ENCODE assay signal across 8 cellular contexts in genomic region chr2:121754851-121755236, GRCh38. TPM values are rescaled to one million over a fixed set of nuclear protein-coding genes. Genes with fewer than 3 reads are reported as not detected.
DNase-seq lines count a peak whose midpoint lies in the region; ATAC-seq and TF ChIP-seq lines count a peak whose summit lies in the region.

No MANE protein-coding gene starts in this region.

- H3K4me3 Mint-ChIP-seq in Caco-2 (ENCODE audit: unreplicated experiment) (peak overlapping the region; percentile 77), MCF 10A (ENCODE audit: unreplicated experiment) (peak overlapping the region; percentile 79)

- H3K36me3 ChIP-seq in Caco-2 (ENCODE audit: control insufficient read depth, insufficient read depth, low read length) (no peaks in the 10 kb centered on the region), muscle layer of duodenum (ENCODE audit: control insufficient read depth in 1 of 2, insufficient read depth in 2 of 2, low read length in 2 of 2) (peaks cover 4 to 10% of the 10 kb centered on the region in 2 donors)

- peak; percentile 0 for ATAC-seq in HG03432 (IDR thresholded peaks at IDR 0.05; ENCODE audit: unreplicated experiment)
- no peak for ATAC-seq in GM18861 (IDR thresholded peaks at IDR 0.05; ENCODE audit: unreplicated experiment)

- DNase-seq in Caco-2 (no peak), MCF 10A (ENCODE audit: unreplicated experiment) (no peak), hippocampal formation (lab: John Stamatoyannopoulos, UW) (no peak), RKO (ENCODE audit: low spot score) (no peak), amniotic stem cell (lab: John Stamatoyannopoulos, UW) (no peak)

- H3K27me3 Mint-ChIP-seq in Caco-2 (ENCODE audit: insufficient read depth, unreplicated experiment): no peaks in the 10 kb centered on the region
- no peaks in the 10 kb centered on the region for H3K27me3 Mint-ChIP-seq in MCF 10A (ENCODE audit: insufficient read depth, unreplicated experiment)

- H3K9me3 ChIP-seq in Caco-2 (no peaks in the 10 kb centered on the region), muscle layer of duodenum (ENCODE audit: control insufficient read depth in 1 of 2, low read length in 2 of 2) (no peaks in the 10 kb centered on the region)

- intact Hi-C loops in Caco-2 (cut with micrococcal nuclease; ENCODE audit: unreplicated experiment) (loop anchor here (1.0 kb wide), 3 partner anchors 19 to 225 kb away; partner anchors contain the start of genes NIFK and RNU4ATAC), MCF 10A (cut with micrococcal nuclease) (loop anchor here (1.0 kb wide), 1 partner anchor 33 kb away; no protein-coding TSS in a partner anchor)

- POLR2A ChIA-PET in Caco-2 (lab: Charles Lee) (interaction anchor here (2.9 kb wide), 1 partner anchor 24 kb away, joined by 17 read pairs; no protein-coding TSS in a partner anchor), MCF 10A (lab: Yijun Ruan, JAX) (interaction anchor here (0.7 to 3.7 kb wide), 7 partner anchors 18 to 228 kb away, joined by 3 to 42 read pairs (median 8); partner anchors contain the start of genes CLASP1, NIFK and RNU4ATAC)

- H3K36me3 Mint-ChIP-seq in Caco-2 (ENCODE audit: insufficient read depth, unreplicated experiment) (peaks cover 39% of the 10 kb centered on the region), MCF 10A (ENCODE audit: insufficient read depth, unreplicated experiment) (peaks cover 27% of the 10 kb centered on the region)

- CTCF ChIA-PET in Caco-2 (lab: Charles Lee) (interaction anchor here (0.5 kb wide), 1 partner anchor 626 kb away, joined by 3 read pairs; no protein-coding TSS in a partner anchor), MCF 10A (lab: Yijun Ruan, JAX) (no interaction called here)

- peaks cover 5% of the 10 kb centered on the region for H3K4me1 Mint-ChIP-seq in Caco-2 (ENCODE audit: low read depth, unreplicated experiment)
- peaks cover 6% of the 10 kb centered on the region for H3K4me1 Mint-ChIP-seq in MCF 10A (ENCODE audit: insufficient read depth, unreplicated experiment)

- BruUV-seq in Caco-2 (replicated peaks; lab: Mats Ljungman, UMichigan): TSS peak; percentile 64
- TSS peak; percentile 93 for BruUV-seq in MCF 10A (replicated peaks; lab: Mats Ljungman, UMichigan)

- H3K4me3 ChIP-seq in Caco-2 (ENCODE audit: low read depth, low read length) (peak overlapping the region; percentile 90), muscle layer of duodenum (ENCODE audit: low read depth in 1 of 2, low read length in 2 of 2) (peak overlapping the region; percentile 86 to 99)

- no peaks in the 10 kb centered on the region for H3K9me3 Mint-ChIP-seq in Caco-2 (ENCODE audit: unreplicated experiment)
- peaks cover 5% of the 10 kb centered on the region for H3K9me3 Mint-ChIP-seq in MCF 10A (ENCODE audit: unreplicated experiment)

- H3K27ac ChIP-seq in muscle layer of duodenum (ENCODE audit: low read length): peak overlapping the region; percentile 42

- H3K27me3 ChIP-seq in Caco-2 (replicated peaks; ENCODE audit: control insufficient read depth, insufficient read depth, low read length) (no peaks in the 10 kb centered on the region), muscle layer of duodenum (ENCODE audit: low read depth, low read length) (no peaks in the 10 kb centered on the region)

- TF ChIP-seq CTCF in Caco-2 (IDR thresholded peaks at IDR 0.05; ENCODE audit: insufficient read depth in 1 of 2, low read depth in 1 of 2, low read length in 1 of 2, severe bottlenecking in 1 of 2, unreplicated experiment in 1 of 2) (no peak), MCF 10A (IDR thresholded peaks at IDR 0.05; ENCODE audit: unreplicated experiment) (no peak)

- H3K4me1 ChIP-seq in Caco-2: peaks cover 7% of the 10 kb centered on the region; the same call in 1 of the 2 replicates
- peaks cover 6 to 27% of the 10 kb centered on the region in 2 donors for H3K4me1 ChIP-seq in muscle layer of duodenum (ENCODE audit: control insufficient read depth in 1 of 2, insufficient read depth in 2 of 2, low read length in 2 of 2)

- H3K27ac Mint-ChIP-seq in Caco-2 (ENCODE audit: unreplicated experiment) (peak overlapping the region; percentile 82), MCF 10A (ENCODE audit: low read depth, unreplicated experiment) (peak overlapping the region; percentile 91)

RNA-seq across cellular contexts. Expression of gene TSN, which starts 0.6 kb away (rescaled TPM):
- total RNA-seq in Caco-2 (2022): 125 and 136 TPM in 2 replicates
- total RNA-seq in MCF 10A (2022): 60.7 and 78.2 TPM in 2 replicates

RNA-seq across cellular contexts. Expression of gene NIFK, which starts 18.2 kb away (rescaled TPM):
- total RNA-seq in Caco-2 (2022) (84.7 and 104 TPM in 2 replicates), MCF 10A (2022) (111 and 171 TPM in 2 replicates)
